Comparison of ENCODE assay signal across 21 cellular contexts in genomic region chr2:8957593-8957992, GRCh38.
"Had no signal": no experiment of that assay in that cellular context is flagged by ENCODE, and none has a peak within 500 bp of the region (broad histone marks: within the 10 kb centered on the region; RNA-seq: fewer than 3 reads in every experiment).

No MANE protein-coding gene starts in this region.

- H3K27ac ChIP-seq: epithelial cell of prostate, heart left ventricle, right lobe of liver, skin epidermis, vagina had no signal

- H3K9me3 ChIP-seq: right lobe of liver had no signal

- DNase-seq: activated CD8-positive, alpha-beta memory T cell treated with anti-CD3 and anti-CD28 coated beads for 24 hours; activated CD8-positive, alpha-beta memory T cell treated with anti-CD3 and anti-CD28 coated beads, Interleukin-2, amount 50 U/mL, for 4 hours; activated T-cell treated with anti-CD3 and anti-CD28 coated beads, Interleukin-2, amount 50 U/mL, for 24 hours; aorta; central memory CD4-positive, alpha-beta T cell; heart left ventricle; left colon; mesenchymal stem cell; mucosa of descending colon; nephron progenitor cell; occipital lobe; posterior cingulate gyrus; right lobe of liver; stimulated activated CD4-positive, alpha-beta T cell treated with anti-CD3 and anti-CD28 coated beads, Interleukin-1b, Interleukin-23, amount 100 ng/mL, for 48 hours; stimulated activated naive CD8-positive, alpha-beta T cell treated with anti-CD3 and anti-CD28 coated beads, Interleukin-15, amount 100 ng/mL, for 72 hours; trophoblast cell had no signal

- H3K36me3 ChIP-seq: heart left ventricle, right lobe of liver, vagina had no signal

- H3K27me3 ChIP-seq: heart left ventricle, right lobe of liver, vagina had no signal

- H3K4me3 ChIP-seq: heart left ventricle, mucosa of descending colon, right lobe of liver, skin epidermis, vagina had no signal

- H3K4me1 ChIP-seq: right lobe of liver, vagina had no signal

- H3K4me1 Mint-ChIP-seq: activated T-helper 17 cell treated with anti-CD3 and anti-CD28 coated beads, Interleukin-2, amount 50 U/mL, for 72 hours; nephron progenitor cell; stimulated activated naive CD8-positive, alpha-beta T cell treated with anti-CD3 and anti-CD28 coated beads, Interleukin-15, amount 100 ng/mL, for 72 hours had no signal

- H3K27ac Mint-ChIP-seq: activated naive CD4-positive, alpha-beta T cell treated with anti-CD3 and anti-CD28 coated beads, Interleukin-2, amount 50 U/mL, for 72 hours; activated T-cell treated with anti-CD3 and anti-CD28 coated beads, Interleukin-2, amount 50 U/mL, for 24 hours; activated T-helper 17 cell treated with anti-CD3 and anti-CD28 coated beads, Interleukin-2, amount 50 U/mL, for 72 hours; nephron progenitor cell; stimulated activated naive CD8-positive, alpha-beta T cell treated with anti-CD3 and anti-CD28 coated beads, Interleukin-15, amount 100 ng/mL, for 72 hours had no signal

- H3K4me3 Mint-ChIP-seq: activated T-cell treated with anti-CD3 and anti-CD28 coated beads, Interleukin-2, amount 50 U/mL, for 24 hours; activated T-helper 17 cell treated with anti-CD3 and anti-CD28 coated beads, Interleukin-2, amount 50 U/mL, for 72 hours; nephron progenitor cell; stimulated activated naive CD8-positive, alpha-beta T cell treated with anti-CD3 and anti-CD28 coated beads, Interleukin-15, amount 100 ng/mL, for 72 hours had no signal
